In genomic region chr12:11049806-11050531, GRCh38 we compare ENCODE assay signal across 5 cellular contexts. TPM values are rescaled to one million over a fixed set of nuclear protein-coding genes. Genes with fewer than 3 reads are reported as not detected.
"Had no signal": no experiment of that assay in that cellular context is flagged by ENCODE, and none has a peak within 500 bp of the region (broad histone marks: within the 10 kb centered on the region; RNA-seq: fewer than 3 reads in every experiment).

No MANE protein-coding gene starts in this region.

RNA-seq across cellular contexts. Expression of gene TAS2R46, which starts 12.1 kb away (rescaled TPM):
- total RNA-seq: Right ventricle myocardium superior, RPMI7951 had no signal

RNA-seq across cellular contexts. Expression of gene TAS2R43, which starts 42.1 kb away (rescaled TPM):
- total RNA-seq: MCF 10A, NCI-H460, Right ventricle myocardium superior had no signal
- polyA plus RNA-seq: SK-N-SH had no signal
